ENCODE assay signal across 21 cellular contexts in genomic region chr20:842547-842940, GRCh38. TPM values are rescaled to one million over a fixed set of nuclear protein-coding genes. Genes with fewer than 3 reads are reported as not detected.
DNase-seq lines count a peak whose midpoint lies in the region; ATAC-seq, FAIRE-seq and TF ChIP-seq lines count a peak whose summit lies in the region.
"Had no signal": no experiment of that assay in that cellular context is flagged by ENCODE, and none has a peak within 500 bp of the region (broad histone marks: within the 10 kb centered on the region; RNA-seq: fewer than 3 reads in every experiment).

No MANE protein-coding gene starts in this region.

- H3K4me1 ChIP-seq in H1 (replicated peaks in 1 of 4; ENCODE audit: control insufficient read depth in 3 of 4, insufficient read depth in 4 of 4, low read length in 3 of 4) = peaks cover 3 to 32% (median 15%) of the 10 kb centered on the region in 4 experiments

- no peak for TF ChIP-seq CTCF in natural killer cell (IDR thresholded peaks at IDR 0.05)
- no peak for TF ChIP-seq CTCF in H1 (IDR thresholded peaks at IDR 0.05; ENCODE audit: control extremely low read depth in 1 of 3, insufficient read depth in 1 of 3, low read depth in 1 of 3, low read length in 3 of 3)

- H3K27me3 Mint-ChIP-seq in natural killer cell (ENCODE audit: low read depth in 2 of 2) (no peaks in the 10 kb centered on the region), naive B cell (peaks cover 0 to 9% (median 4%) of the 10 kb centered on the region in 3 donors)
- no peaks in the 10 kb centered on the region for H3K27me3 Mint-ChIP-seq in natural killer cell treated with Interleukin-12 subunit alpha and Interleukin-12 subunit beta and Interleukin-15 and Interleukin-18, amount 100 ng/mL, for 72 hours
- H3K27me3 Mint-ChIP-seq: activated CD8-positive, alpha-beta memory T cell treated with anti-CD3 and anti-CD28 coated beads, Interleukin-2, amount 10 ng/mL, durations not matched to agents 7 days and 5 days had no signal

- no peaks in the 10 kb centered on the region for H3K36me3 ChIP-seq in H1 (ENCODE audit: control insufficient read depth in 2 of 4, insufficient read depth in 4 of 4, low read length in 3 of 4)

- H3K14ac ChIP-seq in H1 (ENCODE audit: insufficient read length) = no peak overlapping the region

- no peak for TF ChIP-seq POLR2A in H1 (IDR thresholded peaks at IDR 0.05; ENCODE audit: control extremely low read depth in 1 of 2, low read depth in 2 of 2, low read length in 2 of 2)

- no peak overlapping the region for H3K4ac ChIP-seq in H1 (replicated peaks; ENCODE audit: insufficient read length, low read depth, low read length)

- H4K5ac ChIP-seq in H1 (ENCODE audit: insufficient read length, low read depth, low read length) = peak overlapping the region; percentile 25

- H2BK15ac ChIP-seq in H1 (ENCODE audit: low read length) = peak overlapping the region; percentile 92; the same call in 1 of the 2 replicates

- H2BK5ac ChIP-seq in H1 (ENCODE audit: low read depth, low read length) = no peak overlapping the region

- H3K4me3 Mint-ChIP-seq in natural killer cell (peak overlapping the region; percentile 9), naive B cell (peak overlapping the region in 7 of 8 donors; percentile 1 to 69 (median 32))
- no peak overlapping the region for H3K4me3 Mint-ChIP-seq in natural killer cell treated with Interleukin-12 subunit alpha and Interleukin-12 subunit beta and Interleukin-15 and Interleukin-18, amount 100 ng/mL, for 72 hours

- H2AK5ac ChIP-seq in H1 (ENCODE audit: low read depth, low read length) = no peak overlapping the region; the same call in 1 of the 2 replicates

- H3K4me2 ChIP-seq in H1 (ENCODE audit: insufficient read depth in 1 of 2, low read depth in 2 of 2, low read length in 2 of 2) = peak overlapping the region; percentile 95 to 96

- H3K23ac ChIP-seq in H1 (ENCODE audit: insufficient read length) = no peak overlapping the region

- H3K79me2 ChIP-seq in H1 (ENCODE audit: control insufficient read depth in 1 of 2, insufficient read depth in 2 of 2, low read length in 2 of 2) = no peaks in the 10 kb centered on the region

- H3K27me3 ChIP-seq in H1 (replicated peaks in 1 of 4; ENCODE audit: control insufficient read depth in 3 of 4, extremely low read depth in 1 of 4, insufficient read depth in 3 of 4, low read length in 3 of 4) = peaks cover 2 to 42% (median 35%) of the 10 kb centered on the region in 4 experiments

- H2AFZ ChIP-seq in H1 (ENCODE audit: low read length) = no peak overlapping the region

- H3K18ac ChIP-seq in H1 (ENCODE audit: extremely low read depth, low read length) = no peak overlapping the region

- no peak overlapping the region for H4K91ac ChIP-seq in H1 (replicated peaks; ENCODE audit: insufficient read length, low read length)

- peak overlapping the region; percentile 35 to 82 (median 64) for H3K4me3 ChIP-seq in H1 (ENCODE audit: extremely low read depth in 1 of 4, insufficient read depth in 2 of 4, low read depth in 3 of 4, low read length in 4 of 4)

- H3K9me3 ChIP-seq in H1 (ENCODE audit: insufficient read depth in 2 of 2, low read depth in 1 of 2, low read length in 1 of 2) = no peaks in the 10 kb centered on the region

- no peaks in the 10 kb centered on the region for H3K9me3 Mint-ChIP-seq in natural killer cell
- no peaks in the 10 kb centered on the region for H3K9me3 Mint-ChIP-seq in natural killer cell treated with Interleukin-12 subunit alpha and Interleukin-12 subunit beta and Interleukin-15 and Interleukin-18, amount 100 ng/mL, for 72 hours
- peaks cover 0 to 4% (median 0%) of the 10 kb centered on the region in 7 donors for H3K9me3 Mint-ChIP-seq in naive B cell

- intact Hi-C loops in natural killer cell (cut with micrococcal nuclease) = no loop called here

- H4K8ac ChIP-seq in H1 (ENCODE audit: extremely low read depth, insufficient read depth, low read length) = peak overlapping the region; percentile 78; the same call in 1 of the 2 replicates

- H3K27ac ChIP-seq in H1 (ENCODE audit: low read depth, low read length) = no peak overlapping the region
- H3K27ac ChIP-seq: GM23248, WERI-Rb-1 had no signal

- WGBS in H1 (ENCODE audit: extremely low coverage in 1 of 2, insufficient coverage in 1 of 2, insufficient read length in 1 of 2, insufficient replicate concordance in 2 of 2, low coverage in 1 of 2, low lambda C conversion rate in 2 of 2, missing lambda C conversion rate in 1 of 2), 2 experiments = 70% methylated on average over 1 of the region's 2 CpGs; no CpG with 5 or more reads in 1 of the 2 experiments

- no peak overlapping the region for H3K27ac Mint-ChIP-seq in natural killer cell
- no peak overlapping the region for H3K27ac Mint-ChIP-seq in natural killer cell treated with Interleukin-12 subunit alpha and Interleukin-12 subunit beta and Interleukin-15 and Interleukin-18, amount 100 ng/mL, for 72 hours
- H3K27ac Mint-ChIP-seq in naive B cell = no peak overlapping the region
- H3K27ac Mint-ChIP-seq: activated CD8-positive, alpha-beta memory T cell treated with anti-CD3 and anti-CD28 coated beads, Interleukin-2, amount 10 ng/mL, durations not matched to agents 7 days and 5 days; activated naive CD4-positive, alpha-beta T cell treated with anti-CD3 and anti-CD28 coated beads for 36 hours had no signal

- H3K4me1 Mint-ChIP-seq in natural killer cell = peaks cover 35 to 41% of the 10 kb centered on the region in 2 donors
- peaks cover 33 to 39% of the 10 kb centered on the region in 2 donors for H3K4me1 Mint-ChIP-seq in natural killer cell treated with Interleukin-12 subunit alpha and Interleukin-12 subunit beta and Interleukin-15 and Interleukin-18, amount 100 ng/mL, for 72 hours (ENCODE audit: low read depth in 2 of 2)
- peaks cover 39 to 60% (median 54%) of the 10 kb centered on the region in 3 donors for H3K4me1 Mint-ChIP-seq in naive B cell

- no peaks in the 10 kb centered on the region; the same call in 1 of the 2 replicates for H3K79me1 ChIP-seq in H1 (ENCODE audit: low read depth, low read length)

- POLR2A ChIA-PET in H1 (lab: Charles Lee; ENCODE audit: partially characterized antibody) = interaction anchor here (0.9 to 1.6 kb wide), 3 partner anchors 17 to 146 kb away, joined by 3 to 5 read pairs (median 3); no protein-coding TSS in a partner anchor

- CTCF ChIA-PET in H1 (lab: Charles Lee; ENCODE audit: partially characterized antibody) = interaction anchor here (0.9 to 2.5 kb wide), 7 partner anchors 9 to 114 kb away, joined by 3 to 13 read pairs (median 5); partner anchors contain the start of gene FAM110A

- TF ChIP-seq EP300 in H1 (IDR thresholded peaks at IDR 0.05; ENCODE audit: borderline replicate concordance in 1 of 2, low read depth in 2 of 2, low read length in 2 of 2) = no peak

- DNase-seq in natural killer cell (no peak), H1 (ENCODE audit: low read depth in 1 of 2, low spot score in 2 of 2) (no peak), naive B cell (no peak), NCI-H2171 treated with DMSO at 0.1 percent for 48 hours (lab: John Stamatoyannopoulos, UW) (no peak)
- no peak for DNase-seq in natural killer cell treated with Interleukin-12 subunit alpha and Interleukin-12 subunit beta and Interleukin-15 and Interleukin-18, amount 100 ng/mL, for 72 hours (ENCODE audit: low spot score)
- DNase-seq: activated CD8-positive, alpha-beta memory T cell treated with anti-CD3 and anti-CD28 coated beads, Interleukin-2, amount 10 ng/mL, durations not matched to agents 7 days and 5 days; activated naive CD4-positive, alpha-beta T cell treated with anti-CD3 and anti-CD28 coated beads for 36 hours; central memory CD4-positive, alpha-beta T cell; DMS 273 treated with DMSO at 0.1 percent for 48 hours; GM23248; KG1; NCI-H1417 treated with DMSO at 0.1 percent for 48 hours; OCI-M1; stimulated activated naive B cell treated with anti-CD40 and anti-IgM and Interleukin-4, amounts not matched to agents 10 μg/mL and 1 μg/mL and 100 μg/mL, for 72 hours; WERI-Rb-1 had no signal

- H3K56ac ChIP-seq in H1 (replicated peaks; ENCODE audit: insufficient read length, low read depth, low read length) = no peak overlapping the region

- no peaks in the 10 kb centered on the region for H3K36me3 Mint-ChIP-seq in natural killer cell
- H3K36me3 Mint-ChIP-seq in natural killer cell treated with Interleukin-12 subunit alpha and Interleukin-12 subunit beta and Interleukin-15 and Interleukin-18, amount 100 ng/mL, for 72 hours = peaks cover 8% of the 10 kb centered on the region
- H3K36me3 Mint-ChIP-seq in naive B cell = peaks cover 3% of the 10 kb centered on the region in 2 donors

- ATAC-seq in natural killer cell = no peak
- ATAC-seq in natural killer cell treated with Interleukin-12 subunit alpha and Interleukin-12 subunit beta and Interleukin-15 and Interleukin-18, amount 100 ng/mL, for 72 hours = no peak
- no peak for ATAC-seq in naive B cell (ENCODE audit: low read depth in 2 of 2)
- no peak for ATAC-seq in GM18517 (IDR thresholded peaks at IDR 0.05; ENCODE audit: unreplicated experiment)
- ATAC-seq in HG03520 (IDR thresholded peaks at IDR 0.05; ENCODE audit: unreplicated experiment) = no peak
- no peak for ATAC-seq in GM18868 (IDR thresholded peaks at IDR 0.05; ENCODE audit: unreplicated experiment)
- ATAC-seq: activated CD8-positive, alpha-beta memory T cell treated with anti-CD3 and anti-CD28 coated beads, Interleukin-2, amount 10 ng/mL, durations not matched to agents 7 days and 5 days; left lobe of liver; SK-N-SH treated with all-trans-retinoic acid at 6 μM for 48 hours; stimulated activated naive B cell treated with anti-CD40 and anti-IgM and Interleukin-4, amounts not matched to agents 10 μg/mL and 1 μg/mL and 100 μg/mL, for 72 hours had no signal

- no peak for TF ChIP-seq RAD21 in H1 (IDR thresholded peaks at IDR 0.05 in 1 of 2, conservative IDR thresholded peaks at IDR 0.05 in 1 of 2; ENCODE audit: low read depth in 2 of 2, low read length in 2 of 2)

- FAIRE-seq in H1 (lab: Jason Lieb, UNC) = no peak
- FAIRE-seq: urothelium cell line had no signal

- no peak overlapping the region for H2BK120ac ChIP-seq in H1 (replicated peaks; ENCODE audit: low read depth, low read length)

- no peak overlapping the region for H2BK20ac ChIP-seq in H1 (ENCODE audit: low read length)

- H4K20me1 ChIP-seq in H1 (replicated peaks in 1 of 2; ENCODE audit: control insufficient read depth in 1 of 2, insufficient read depth in 2 of 2, low read length in 2 of 2) = peaks cover 7 to 19% of the 10 kb centered on the region in 2 experiments

- H2BK12ac ChIP-seq in H1 (ENCODE audit: low read depth, low read length) = no peak overlapping the region

- H3K9ac ChIP-seq in H1 (replicated peaks in 1 of 4; ENCODE audit: extremely low read depth in 1 of 4, low read depth in 3 of 4, low read length in 3 of 4) = no peak overlapping the region
- H3K9ac ChIP-seq: GM23248 had no signal

- H3K23me2 ChIP-seq in H1 (ENCODE audit: low read depth, low read length) = peaks cover 24% of the 10 kb centered on the region; the same call in 1 of the 2 replicates

RNA-seq across cellular contexts. Expression of gene FAM110A, which starts 9.0 kb away (rescaled TPM):
- total RNA-seq in natural killer cell = 10 to 100 TPM; 25.1 to 91.0 (median 31.8) TPM
- 10 to 100 TPM; 29.6 to 58.2 TPM for total RNA-seq in natural killer cell treated with Interleukin-12 subunit alpha and Interleukin-12 subunit beta and Interleukin-15 and Interleukin-18, amount 100 ng/mL, for 72 hours
- total RNA-seq in H1 (2021; fragmentation: NEBNext Ultra II Directional; extraction: Animal tissue kit (Norgen Biotek cat#: 25700)) = 10.9 and 13.1 TPM in 2 replicates
- polyA plus RNA-seq in H1 (2011; rRNA removed) (10.1 and 18.5 TPM in 2 replicates), naive B cell (ENCODE audit: low read depth in 6 of 6) (10 to 100 TPM in 4 of 6 donors, 1 to 10 TPM in 2; 8.9 to 18.9 (median 12.4) TPM)
- polyA plus RNA-seq in H1 (2011; cell fraction: cytosol; rRNA removed) = 9.7 TPM
- 15.1 TPM for polyA plus RNA-seq in H1 (2011; cell fraction: nucleus; rRNA removed)
- 4.4 to 8.9 TPM (median 8.4 TPM) in 4 replicates for polyA plus RNA-seq in H1 (2012, experiment 1 of 2)
- 9.9 TPM for polyA plus RNA-seq in H1 (2012, experiment 2 of 2)
- 10.3 TPM for polyA plus RNA-seq in H1 (2013, experiment 1 of 2)
- polyA plus RNA-seq in H1 (2013, experiment 2 of 2) = 10.5 TPM
- polyA minus RNA-seq in H1 (2011; rRNA and poly(A)+ RNA removed) = 1.7 and 3.0 TPM in 2 replicates
- polyA minus RNA-seq in H1 (2011; cell fraction: cytosol; rRNA and poly(A)+ RNA removed) = 3.0 TPM
- 7.3 TPM for polyA minus RNA-seq in H1 (2011; cell fraction: nucleus; rRNA and poly(A)+ RNA removed)
